In the genomic region with DNA sequence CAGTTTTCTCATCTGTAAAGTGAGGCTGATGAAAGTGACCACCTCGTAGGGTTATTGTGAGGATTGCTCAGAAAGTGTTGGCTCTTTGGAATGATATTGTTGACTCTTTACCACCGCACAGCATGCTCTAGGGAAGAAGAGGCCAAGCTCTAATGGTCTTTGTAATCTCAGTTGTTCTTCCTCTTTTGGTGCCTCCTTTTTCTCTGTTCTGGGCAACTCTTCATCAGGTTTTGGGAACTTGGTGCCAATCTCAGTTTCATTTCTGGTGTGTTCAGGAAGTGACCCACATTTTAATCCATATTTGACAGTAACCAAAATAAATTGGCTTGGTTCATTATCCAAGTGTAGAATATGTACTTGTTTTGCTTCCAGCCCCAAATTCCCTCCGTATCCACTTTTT, we compare ENCODE assay signal across 10 cellular contexts. TPM values are rescaled to one million over a fixed set of nuclear protein-coding genes. Genes with fewer than 3 reads are reported as not detected.
A peak's percentile ranks its signal among the peaks of the same experiment; 100 is the strongest.
DNase-seq lines count a peak whose midpoint lies in the region; ATAC-seq and TF ChIP-seq lines count a peak whose summit lies in the region.
"Had no signal": no experiment of that assay in that cellular context is flagged by ENCODE, and none has a peak within 500 bp of the region (broad histone marks: within the 10 kb centered on the region; RNA-seq: fewer than 3 reads in every experiment).

No MANE protein-coding gene starts in this region.

- no peak overlapping the region for H3K4me2 ChIP-seq in Karpas-422 (ENCODE audit: low read depth, low read length, poor library complexity, severe bottlenecking)
- H3K4me2 ChIP-seq: SK-N-SH had no signal

- no peak overlapping the region for H3K4me3 ChIP-seq in Karpas-422 (ENCODE audit: low read length)

- no peak overlapping the region for H3K27ac ChIP-seq in Karpas-422 (ENCODE audit: low read length)

- H3K9me3 Mint-ChIP-seq in activated B cell treated with CpG ODN at 0.5 μM for 24 hours = peaks cover 2% of the 10 kb centered on the region
- H3K9me3 Mint-ChIP-seq in chondrocyte (ENCODE audit: low read depth) = no peaks in the 10 kb centered on the region

- no peaks in the 10 kb centered on the region for H4K20me1 ChIP-seq in Karpas-422 (ENCODE audit: insufficient read depth, low read depth, low read length)

- H3K36me3 ChIP-seq in Karpas-422 (ENCODE audit: insufficient read depth, low read length) = no peaks in the 10 kb centered on the region

- TF ChIP-seq CTCF in activated B cell treated with CpG ODN at 0.5 μM for 24 hours (IDR thresholded peaks at IDR 0.05) = no peak
- no peak for TF ChIP-seq CTCF in chondrocyte (IDR thresholded peaks at IDR 0.05)

- H2AFZ ChIP-seq in Karpas-422 (ENCODE audit: low read length) = no peak overlapping the region

- H3K4me1 Mint-ChIP-seq in activated B cell treated with CpG ODN at 0.5 μM for 24 hours (peaks cover 81% of the 10 kb centered on the region), chondrocyte (ENCODE audit: low read depth) (no peaks in the 10 kb centered on the region)

- POLR2A ChIA-PET in activated B cell treated with CpG ODN at 0.5 μM for 24 hours (lab: Charles Lee) = interaction anchor here (0.7 to 1.1 kb wide), 2 partner anchors 26 to 50 kb away, joined by 3 read pairs; no protein-coding TSS in a partner anchor

- H3K4me3 Mint-ChIP-seq in activated B cell treated with CpG ODN at 0.5 μM for 24 hours (peak overlapping the region; percentile 33), chondrocyte (ENCODE audit: unreplicated experiment) (no peak overlapping the region)

- H3K9me3 ChIP-seq in Karpas-422 (ENCODE audit: low read length) = no peaks in the 10 kb centered on the region
- H3K9me3 ChIP-seq: SK-N-SH had no signal

- DNase-seq in Karpas-422 (peak; percentile 50), activated B cell treated with CpG ODN at 0.5 μM for 24 hours (no peak), pons (ENCODE audit: low spot score) (peak; percentile 74), LoVo (ENCODE audit: low spot score) (no peak), chondrocyte (ENCODE audit: low spot score) (no peak)
- DNase-seq: DMS 273 treated with DMSO at 0.1 percent for 48 hours; SK-N-SH; stimulated activated CD4-positive, alpha-beta T cell treated with anti-CD3 and anti-CD28 coated beads, Interleukin-4, amount 100 ng/mL, for 1 hour had no signal

- H3K27me3 ChIP-seq in Karpas-422 (ENCODE audit: low read length) = no peaks in the 10 kb centered on the region

- H3K9ac ChIP-seq in Karpas-422 (ENCODE audit: low read length) = no peak overlapping the region
- H3K9ac ChIP-seq: SK-N-SH had no signal

- H3K4me1 ChIP-seq in Karpas-422 (ENCODE audit: low read length) = peaks cover 5% of the 10 kb centered on the region; the same call in 1 of the 2 replicates

- intact Hi-C loops in activated B cell treated with CpG ODN at 0.5 μM for 24 hours (cut with micrococcal nuclease) = loop anchor here (1.0 kb wide), 2 partner anchors 12 to 25 kb away; partner anchors contain the start of gene ARHGAP26

- no peaks in the 10 kb centered on the region for H3K79me2 ChIP-seq in Karpas-422 (ENCODE audit: low read length)

- ATAC-seq in GM18861 (IDR thresholded peaks at IDR 0.05; ENCODE audit: unreplicated experiment) = peak; percentile 38
- peak; percentile 79 for ATAC-seq in activated B cell treated with CpG ODN at 0.5 μM for 24 hours (ENCODE audit: low read depth)
- ATAC-seq in GM19328 (IDR thresholded peaks at IDR 0.05; ENCODE audit: unreplicated experiment) = no peak

- H3K27ac Mint-ChIP-seq in activated B cell treated with CpG ODN at 0.5 μM for 24 hours = peak overlapping the region; percentile 87
- no peak overlapping the region for H3K27ac Mint-ChIP-seq in chondrocyte (ENCODE audit: unreplicated experiment)

- no peaks in the 10 kb centered on the region for H3K9me2 ChIP-seq in Karpas-422 (replicated peaks; ENCODE audit: insufficient read depth, low read length)
- H3K9me2 ChIP-seq: SK-N-SH had no signal

- H3K27me3 Mint-ChIP-seq in activated B cell treated with CpG ODN at 0.5 μM for 24 hours = no peaks in the 10 kb centered on the region
- no peaks in the 10 kb centered on the region for H3K27me3 Mint-ChIP-seq in chondrocyte (ENCODE audit: low read depth)

- H3K36me3 Mint-ChIP-seq in activated B cell treated with CpG ODN at 0.5 μM for 24 hours (ENCODE audit: low read depth) = no peaks in the 10 kb centered on the region
- no peaks in the 10 kb centered on the region for H3K36me3 Mint-ChIP-seq in chondrocyte (ENCODE audit: low read depth)

- CTCF ChIA-PET in activated B cell treated with CpG ODN at 0.5 μM for 24 hours (lab: Charles Lee) = no interaction called here

RNA-seq across cellular contexts. Expression of gene ARHGAP26, which starts 25.1 kb away (rescaled TPM):
- total RNA-seq in Karpas-422 (2014; rRNA removed; shearing (Covaris generic); ENCODE audit: low replicate concordance) = 21.8 and 39.8 TPM in 2 replicates
- total RNA-seq in activated B cell treated with CpG ODN at 0.5 μM for 24 hours (14.0 and 20.9 TPM in 2 replicates), chondrocyte (6.0 to 16.7 TPM (median 16.4 TPM) in 3 replicates)

Comparison
In these comparisons a context has a peak if more than half of its experiments do, and no peak if none do; other contexts are left out.
1. DNase-seq: peak in Karpas-422 (single experiment) and pons (single experiment); none in activated B cell treated with CpG ODN at 0.5 μM for 24 hours (single experiment), LoVo (single experiment) and chondrocyte (single experiment).